13 cellular contexts compared by ENCODE assay signal in the genomic region with DNA sequence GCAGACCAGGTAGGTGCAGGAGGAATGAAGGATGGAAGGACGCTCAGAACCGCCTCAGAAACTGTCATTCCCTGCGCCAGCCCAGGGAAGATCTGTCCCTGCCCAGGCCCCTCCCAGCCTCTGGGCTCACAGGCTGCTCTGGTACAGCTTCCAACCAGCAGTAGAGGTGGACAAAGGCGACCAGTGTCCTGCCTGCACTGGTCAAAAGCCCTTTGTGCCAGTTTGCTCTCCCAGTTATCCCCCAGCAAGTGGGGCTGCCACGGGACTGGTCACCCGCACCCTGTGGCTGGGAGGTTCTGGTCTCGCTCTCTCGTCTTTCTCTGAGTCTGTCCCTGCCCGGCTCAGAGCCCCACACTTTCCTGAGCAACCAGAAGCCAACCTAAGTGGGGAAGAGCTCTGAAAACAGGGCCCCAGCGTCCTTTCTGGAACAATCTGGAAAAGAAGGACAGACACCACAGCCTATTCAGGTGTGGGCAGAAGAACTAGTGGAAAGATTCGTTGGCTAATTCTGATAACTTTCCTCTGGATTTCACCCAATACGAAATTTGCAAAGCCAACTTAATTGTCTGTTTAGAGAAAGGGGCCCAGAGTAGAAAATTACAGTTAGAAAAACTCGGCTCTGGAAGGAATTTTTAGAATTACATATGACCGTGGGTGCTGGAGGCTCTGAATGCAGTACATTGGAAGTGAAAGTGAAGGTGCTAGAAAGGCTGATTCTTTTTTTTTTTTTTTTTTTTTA. TPM values are rescaled to one million over a fixed set of nuclear protein-coding genes. Genes with fewer than 3 reads are reported as not detected.
A peak's percentile ranks its signal among the peaks of the same experiment; 100 is the strongest.
DNase-seq lines count a peak whose midpoint lies in the region; ATAC-seq and FAIRE-seq lines count a peak whose summit lies in the region.
"Had no signal": no experiment of that assay in that cellular context is flagged by ENCODE, and none has a peak within 500 bp of the region (broad histone marks: within the 10 kb centered on the region; RNA-seq: fewer than 3 reads in every experiment).

No MANE protein-coding gene starts in this region.

- no peak for FAIRE-seq in urothelium cell line (lab: Jason Lieb, UNC)
- FAIRE-seq: GM18507 had no signal

- intact Hi-C loops in Right ventricle myocardium inferior (cut with DNase I) (loop anchor here (1.0 kb wide), 1 partner anchor 40 kb away; no protein-coding TSS in a partner anchor), cardiac septum (cut with DNase I) (no loop called here), left ventricle myocardium superior (cut with micrococcal nuclease) (no loop called here), posterior cingulate gyrus (cut with DNase I) (loop anchor here (2.0 kb wide), 1 partner anchor 55 kb away; no protein-coding TSS in a partner anchor), aorta (cut with DNase I) (loop anchor here (2.0 to 10.0 kb wide), 4 partner anchors 38 to 85 kb away; a partner anchor contains a TSS)

- no peaks in the 10 kb centered on the region for H3K27me3 ChIP-seq in aorta (ENCODE audit: control insufficient read depth in 1 of 2, insufficient read depth in 2 of 2, low read length in 1 of 2)
- H3K27me3 ChIP-seq: SJSA1 had no signal

- H3K9me3 ChIP-seq in aorta (ENCODE audit: control insufficient read depth, low read length): no peaks in the 10 kb centered on the region
- H3K9me3 ChIP-seq: SJSA1 had no signal

- ATAC-seq in Right ventricle myocardium inferior (peak; percentile 43), left ventricle myocardium superior (peak; percentile 50), aorta (ENCODE audit: low FRiP score) (peak; percentile 58), GM21381 (IDR thresholded peaks at IDR 0.05; ENCODE audit: unreplicated experiment) (no peak)
- ATAC-seq: stimulated activated naive B cell treated with anti-CD40 and anti-IgM and Interleukin-4, amounts not matched to agents 10 μg/mL and 1 μg/mL and 100 μg/mL, for 72 hours had no signal

- WGBS in aorta, 2 donors: 21 to 34% methylated on average over 14 of the region's 14 CpGs

- H3K36me3 ChIP-seq in aorta (ENCODE audit: control insufficient read depth in 1 of 2, insufficient read depth in 2 of 2, low read length in 1 of 2): no peaks in the 10 kb centered on the region

- H3K4me1 ChIP-seq in aorta (ENCODE audit: control insufficient read depth in 1 of 2, insufficient read depth in 2 of 2, low read length in 2 of 2): peaks cover 0 to 6% of the 10 kb centered on the region in 2 donors

- DNase-seq in Right ventricle myocardium inferior (ENCODE audit: missing footprints): no peak
- no peak for DNase-seq in cardiac septum (ENCODE audit: low spot score)
- DNase-seq in left ventricle myocardium superior: peak; percentile 40
- peak; percentile 83 to 99 (median 90) for DNase-seq in posterior cingulate gyrus
- peak in 1 of 2 donors; percentile 51 for DNase-seq in aorta
- no peak for DNase-seq in NCI-H2029 treated with DMSO at 0.1 percent for 48 hours (lab: John Stamatoyannopoulos, UW)
- DNase-seq in urothelium cell line (ENCODE audit: low spot score): no peak
- DNase-seq: activated naive CD4-positive, alpha-beta T cell; stimulated activated CD4-positive, alpha-beta T cell treated with anti-CD3 and anti-CD28 coated beads, Interleukin-15, amount 100 ng/mL, for 24 hours; stimulated activated naive B cell treated with anti-CD40 and anti-IgM and Interleukin-4, amounts not matched to agents 10 μg/mL and 1 μg/mL and 100 μg/mL, for 72 hours had no signal

- H3K27ac ChIP-seq in aorta (ENCODE audit: low read depth in 1 of 2, low read length in 2 of 2): peak overlapping the region; percentile 86 to 87

- no peak overlapping the region for H3K4me3 ChIP-seq in aorta (ENCODE audit: low read length in 2 of 2)
- H3K4me3 ChIP-seq: SJSA1 had no signal

RNA-seq across cellular contexts. Expression of a gene that starts 21.7 kb away (rescaled TPM):
- total RNA-seq in Right ventricle myocardium inferior (23.0 TPM), cardiac septum (24.3 TPM), left ventricle myocardium superior (23.2 TPM), aorta (10 to 100 TPM; 23.3 to 28.3 TPM)
- polyA plus RNA-seq in aorta: 10 to 100 TPM; 35.7 to 72.7 TPM

RNA-seq across cellular contexts. Expression of a gene that starts 43.1 kb away (rescaled TPM):
- total RNA-seq in Right ventricle myocardium inferior (2.0 TPM), cardiac septum (1.6 TPM), left ventricle myocardium superior (2.1 TPM), aorta (10 to 100 TPM; 12.6 to 13.7 TPM)
- polyA plus RNA-seq in aorta: 10 to 100 TPM; 19.4 to 25.3 TPM

RNA-seq across cellular contexts. Expression of a gene that starts 53.9 kb away (rescaled TPM):
- 94.3 TPM for total RNA-seq in Right ventricle myocardium inferior
- total RNA-seq in cardiac septum: 85.3 TPM
- 116 TPM for total RNA-seq in left ventricle myocardium superior
- total RNA-seq in aorta: 10 to 100 TPM; 28.8 to 33.3 TPM
- polyA plus RNA-seq in aorta: 10 to 100 TPM; 18.4 to 50.4 TPM

Comparison
In these comparisons a context has a peak if more than half of its experiments do, and no peak if none do; other contexts are left out.
1. DNase-seq: peak in left ventricle myocardium superior (single experiment) and posterior cingulate gyrus (10 of 10); none in Right ventricle myocardium inferior (single experiment), cardiac septum (single experiment), NCI-H2029 treated with DMSO at 0.1 percent for 48 hours (single experiment) and urothelium cell line (single experiment).
2. intact Hi-C loops: an anchor here in Right ventricle myocardium inferior (1.0 kb wide), posterior cingulate gyrus (2.0 kb wide) and aorta (2.0 to 10.0 kb wide); none called in cardiac septum and left ventricle myocardium superior.